Comparison of ENCODE assay signal across 8 cellular contexts in genomic region chr17:39740357-39741111, GRCh38. TPM values are rescaled to one million over a fixed set of nuclear protein-coding genes. Genes with fewer than 3 reads are reported as not detected.
DNase-seq lines count a peak whose midpoint lies in the region; ATAC-seq and TF ChIP-seq lines count a peak whose summit lies in the region.

No MANE protein-coding gene starts in this region.

- H3K4me3 ChIP-seq in SJSA1 = no peak overlapping the region
- peak overlapping the region in 1 of 8 donors; percentile 5 for H3K4me3 ChIP-seq in spleen

- H3K4me1 ChIP-seq in SJSA1 (replicated peaks) (peaks cover 21% of the 10 kb centered on the region), spleen (peaks cover 7 to 43% (median 31%) of the 10 kb centered on the region in 6 donors)

- TF ChIP-seq POLR2A in spleen (IDR thresholded peaks at IDR 0.05) = no peak

- H3K9me3 Mint-ChIP-seq in activated T-helper 2 cell treated with anti-CD3 and anti-CD28 coated beads, Interferon-gamma antibody, Interleukin-2, Interleukin-4, amounts not matched to agents 10 μg/mL and 5 μg/mL and 100 μg/mL, durations not matched to agents 14 hours and 24 hours and 36 hours = no peaks in the 10 kb centered on the region

- H3K27me3 ChIP-seq in SJSA1 (replicated peaks) = no peaks in the 10 kb centered on the region
- H3K27me3 ChIP-seq in spleen (replicated peaks in 1 of 7) = peaks cover 3 to 88% (median 41%) of the 10 kb centered on the region in 7 donors

- H3K27ac ChIP-seq in SJSA1 (no peak overlapping the region), spleen (peak overlapping the region in 1 of 8 donors; percentile 45)

- peak; percentile 26 to 51 for DNase-seq in NCI-H2081 (lab: John Stamatoyannopoulos, UW)
- DNase-seq in NCI-H2081 treated with DMSO at 0.1 percent for 48 hours (lab: John Stamatoyannopoulos, UW) = no peak
- DNase-seq in SJSA1 (ENCODE audit: low read depth in 1 of 2, low spot score in 2 of 2) = peak; percentile 32 to 65
- peak; percentile 88 for DNase-seq in iPS DF 19.7 (ENCODE audit: low read depth, low spot score)
- DNase-seq in spleen = peak; percentile 60
- no peak for DNase-seq in activated T-helper 2 cell treated with anti-CD3 and anti-CD28 coated beads, Interferon-gamma antibody, Interleukin-2, Interleukin-4, amounts not matched to agents 10 μg/mL and 5 μg/mL and 100 μg/mL, durations not matched to agents 14 hours and 24 hours and 36 hours (ENCODE audit: low spot score)
- no peak for DNase-seq in NCI-H2171 treated with DMSO at 0.1 percent for 48 hours (lab: John Stamatoyannopoulos, UW)

- peaks cover 21% of the 10 kb centered on the region for H3K27me3 Mint-ChIP-seq in activated T-helper 2 cell treated with anti-CD3 and anti-CD28 coated beads, Interferon-gamma antibody, Interleukin-2, Interleukin-4, amounts not matched to agents 10 μg/mL and 5 μg/mL and 100 μg/mL, durations not matched to agents 14 hours and 24 hours and 36 hours (ENCODE audit: low read depth)

- H3K9me3 ChIP-seq in SJSA1 (replicated peaks) (no peaks in the 10 kb centered on the region), spleen (no peaks in the 10 kb centered on the region)

- no peak for TF ChIP-seq CTCF in spleen (IDR thresholded peaks at IDR 0.05 in 8 of 11, conservative IDR thresholded peaks at IDR 0.05 in 3 of 11)

- H3K36me3 ChIP-seq in SJSA1 = no peaks in the 10 kb centered on the region
- H3K36me3 ChIP-seq in spleen = no peaks in the 10 kb centered on the region

- H3K4me1 Mint-ChIP-seq in activated T-helper 2 cell treated with anti-CD3 and anti-CD28 coated beads, Interferon-gamma antibody, Interleukin-2, Interleukin-4, amounts not matched to agents 10 μg/mL and 5 μg/mL and 100 μg/mL, durations not matched to agents 14 hours and 24 hours and 36 hours (ENCODE audit: low read depth) = peaks cover 19% of the 10 kb centered on the region

- no peak overlapping the region for H3K27ac Mint-ChIP-seq in activated T-helper 2 cell treated with anti-CD3 and anti-CD28 coated beads, Interferon-gamma antibody, Interleukin-2, Interleukin-4, amounts not matched to agents 10 μg/mL and 5 μg/mL and 100 μg/mL, durations not matched to agents 14 hours and 24 hours and 36 hours

- intact Hi-C loops in spleen (cut with DNase I; ENCODE audit: low total_unique reads) = no loop called here
- intact Hi-C loops in activated T-helper 2 cell treated with anti-CD3 and anti-CD28 coated beads, Interferon-gamma antibody, Interleukin-2, Interleukin-4, amounts not matched to agents 10 μg/mL and 5 μg/mL and 100 μg/mL, durations not matched to agents 14 hours and 24 hours and 36 hours (cut with micrococcal nuclease) = no loop called here

- no peaks in the 10 kb centered on the region for H3K36me3 Mint-ChIP-seq in activated T-helper 2 cell treated with anti-CD3 and anti-CD28 coated beads, Interferon-gamma antibody, Interleukin-2, Interleukin-4, amounts not matched to agents 10 μg/mL and 5 μg/mL and 100 μg/mL, durations not matched to agents 14 hours and 24 hours and 36 hours (ENCODE audit: low read depth)

- no peak overlapping the region for H3K4me3 Mint-ChIP-seq in activated T-helper 2 cell treated with anti-CD3 and anti-CD28 coated beads, Interferon-gamma antibody, Interleukin-2, Interleukin-4, amounts not matched to agents 10 μg/mL and 5 μg/mL and 100 μg/mL, durations not matched to agents 14 hours and 24 hours and 36 hours (ENCODE audit: low read depth)

- no peak for ATAC-seq in GM19455 (IDR thresholded peaks at IDR 0.05; ENCODE audit: unreplicated experiment)

- WGBS in spleen, 5 donors = 52 to 66% (median 58%) methylated on average over 9 to 16 of the region's 16 CpGs

RNA-seq across cellular contexts. Expression of gene GRB7, which starts 2.8 kb away (rescaled TPM):
- not detected in 2 replicates for total RNA-seq in SJSA1 (2014; rRNA removed; shearing (Covaris generic))
- 1 to 10 TPM in 2 of 7 donors, under 1 TPM in 4, not detected in 1; 0.51 to 1.9 (median 0.66) TPM for total RNA-seq in spleen
- polyA plus RNA-seq in spleen = under 1 TPM; 0.04 to 0.19 (median 0.14) TPM
- total RNA-seq in activated T-helper 2 cell treated with anti-CD3 and anti-CD28 coated beads, Interferon-gamma antibody, Interleukin-2, Interleukin-4, amounts not matched to agents 10 μg/mL and 5 μg/mL and 100 μg/mL, durations not matched to agents 14 hours and 24 hours and 36 hours = 0.39 and 0.74 TPM in 2 replicates

RNA-seq across cellular contexts. Expression of gene MIEN1, which starts 10.2 kb away (rescaled TPM):
- 53.3 and 99.4 TPM in 2 replicates for total RNA-seq in SJSA1 (2014; rRNA removed; shearing (Covaris generic))
- total RNA-seq in spleen = 10 to 100 TPM; 28.0 to 58.2 (median 40.5) TPM
- polyA plus RNA-seq in spleen = 10 to 100 TPM; 60.9 to 85.2 (median 78.7) TPM
- 36.2 and 38.8 TPM in 2 replicates for total RNA-seq in activated T-helper 2 cell treated with anti-CD3 and anti-CD28 coated beads, Interferon-gamma antibody, Interleukin-2, Interleukin-4, amounts not matched to agents 10 μg/mL and 5 μg/mL and 100 μg/mL, durations not matched to agents 14 hours and 24 hours and 36 hours

RNA-seq across cellular contexts. Expression of gene ERBB2, which starts 40.7 kb away (rescaled TPM):
- 16.7 and 26.8 TPM in 2 replicates for total RNA-seq in SJSA1 (2014; rRNA removed; shearing (Covaris generic))
- total RNA-seq in spleen = 10 to 100 TPM in 5 of 7 donors, 1 to 10 TPM in 2; 8.5 to 15.9 (median 13.8) TPM
- polyA plus RNA-seq in spleen = 1 to 10 TPM; 3.4 to 6.6 (median 4.3) TPM
- total RNA-seq in activated T-helper 2 cell treated with anti-CD3 and anti-CD28 coated beads, Interferon-gamma antibody, Interleukin-2, Interleukin-4, amounts not matched to agents 10 μg/mL and 5 μg/mL and 100 μg/mL, durations not matched to agents 14 hours and 24 hours and 36 hours = 4.0 and 4.1 TPM in 2 replicates

RNA-seq across cellular contexts. Expression of gene PGAP3, which starts 52.7 kb away (rescaled TPM):
- 8.4 and 10.1 TPM in 2 replicates for total RNA-seq in SJSA1 (2014; rRNA removed; shearing (Covaris generic))
- total RNA-seq in spleen = 10 to 100 TPM; 15.5 to 27.4 (median 20.7) TPM
- polyA plus RNA-seq in spleen = 10 to 100 TPM; 11.5 to 21.3 (median 18.3) TPM
- total RNA-seq in activated T-helper 2 cell treated with anti-CD3 and anti-CD28 coated beads, Interferon-gamma antibody, Interleukin-2, Interleukin-4, amounts not matched to agents 10 μg/mL and 5 μg/mL and 100 μg/mL, durations not matched to agents 14 hours and 24 hours and 36 hours = 12.9 and 14.0 TPM in 2 replicates

Comparison
In these comparisons a context has a peak if more than half of its experiments do, and no peak if none do; other contexts are left out.
1. DNase-seq: peak in NCI-H2081 (2 of 2), SJSA1 (2 of 2), iPS DF 19.7 (single experiment) and spleen (single experiment); none in NCI-H2081 treated with DMSO at 0.1 percent for 48 hours (single experiment), activated T-helper 2 cell treated with anti-CD3 and anti-CD28 coated beads, Interferon-gamma antibody, Interleukin-2, Interleukin-4, amounts not matched to agents 10 μg/mL and 5 μg/mL and 100 μg/mL, durations not matched to agents 14 hours and 24 hours and 36 hours (single experiment) and NCI-H2171 treated with DMSO at 0.1 percent for 48 hours (single experiment).